In the genomic region with DNA sequence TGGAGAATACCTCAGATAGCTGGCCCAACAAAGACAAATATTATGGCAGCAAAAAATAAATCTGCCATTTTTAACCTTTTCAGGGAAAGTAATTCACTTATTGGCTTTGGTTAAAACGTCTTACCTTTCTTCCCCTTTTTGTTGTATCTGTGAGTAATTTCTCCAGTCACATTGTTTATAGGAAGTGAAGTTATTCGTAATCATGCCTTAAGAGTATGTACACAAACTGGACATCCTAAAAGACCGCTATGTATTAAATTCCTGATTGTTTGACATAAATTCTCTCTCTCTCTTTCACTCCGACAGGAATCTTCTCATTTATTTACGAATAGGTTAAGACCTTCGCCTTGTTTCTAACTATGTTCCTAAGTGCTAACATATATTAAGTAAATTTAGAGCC, we compare ENCODE assay signal across 35 cellular contexts.
"Had no signal": no experiment of that assay in that cellular context is flagged by ENCODE, and none has a peak within 500 bp of the region (broad histone marks: within the 10 kb centered on the region; RNA-seq: fewer than 3 reads in every experiment).

No MANE protein-coding gene starts in this region.

- DNase-seq: Karpas-422, Kasumi-1, MG63, MM.1S, MV-4-11, NCI-H1048, NCI-H1092, NCI-H1092 treated with DMSO at 0.1 percent for 48 hours, NCI-H1105, NCI-H1105 treated with DMSO at 0.1 percent for 48 hours, NCI-H1417, NCI-H1417 treated with DMSO at 0.1 percent for 48 hours, NCI-H1436, NCI-H1436 treated with DMSO at 0.1 percent for 48 hours, NCI-H146, NCI-H1694, NCI-H1694 treated with DMSO at 0.1 percent for 48 hours, NCI-H187, NCI-H187 treated with DMSO at 0.1 percent for 48 hours, NCI-H1930, NCI-H2029, NCI-H2029 treated with DMSO at 0.1 percent for 48 hours, NCI-H2081, NCI-H2081 treated with DMSO at 0.1 percent for 48 hours, NCI-H2107, NCI-H2171, NCI-H2171 treated with DMSO at 0.1 percent for 48 hours, NCI-H2227 treated with DMSO at 0.1 percent for 48 hours, NCI-H226, NCI-H345, NCI-H446, NCI-H446 treated with DMSO at 0.1 percent for 48 hours, NCI-H510A, NCI-H510A treated with DMSO at 0.1 percent for 48 hours, NCI-H524 had no signal

- H3K9me3 ChIP-seq: MG63 had no signal

- H3K4me3 ChIP-seq: MG63 had no signal

- H3K36me3 ChIP-seq: MG63 had no signal
